ENCODE assay signal across 8 cellular contexts in genomic region chr11:122983438-122984185, GRCh38. TPM values are rescaled to one million over a fixed set of nuclear protein-coding genes. Genes with fewer than 3 reads are reported as not detected.
DNase-seq lines count a peak whose midpoint lies in the region; ATAC-seq and TF ChIP-seq lines count a peak whose summit lies in the region.

No MANE protein-coding gene starts in this region.

- ATAC-seq in CD4-positive, alpha-beta T cell (ENCODE audit: poor library complexity): no peak
- ATAC-seq in HG02588 (IDR thresholded peaks at IDR 0.05; ENCODE audit: unreplicated experiment) (no peak), HG03108 (IDR thresholded peaks at IDR 0.05; ENCODE audit: unreplicated experiment) (no peak)

- H3K4me3 ChIP-seq in ectodermal cell (ENCODE audit: insufficient read depth, low read depth, low read length): peak overlapping the region; percentile 55
- peak overlapping the region in 1 of 2 donors; percentile 40 for H3K4me3 ChIP-seq in neuronal stem cell (ENCODE audit: low read length in 2 of 2)
- H3K4me3 ChIP-seq in HAP-1: no peak overlapping the region

- H2BK12ac ChIP-seq in neuronal stem cell (ENCODE audit: low read length): no peak overlapping the region

- H3K36me3 Mint-ChIP-seq in CD4-positive, alpha-beta T cell (ENCODE audit: low read depth): no peaks in the 10 kb centered on the region

- no peak overlapping the region for H4K8ac ChIP-seq in neuronal stem cell (ENCODE audit: low read depth, low read length)

- no peak overlapping the region for H3K18ac ChIP-seq in neuronal stem cell (ENCODE audit: low read length)

- peak overlapping the region; percentile 55 for H3K9ac ChIP-seq in neuronal stem cell (ENCODE audit: low read depth, low read length, poor library complexity)

- intact Hi-C loops in CD4-positive, alpha-beta T cell (cut with DNase I, micrococcal nuclease): no loop called here
- intact Hi-C loops in posterior cingulate gyrus (cut with DNase I): no loop called here

- no peaks in the 10 kb centered on the region for H3K9me3 ChIP-seq in CD4-positive, alpha-beta T cell (ENCODE audit: control insufficient read depth, low read length)
- H3K9me3 ChIP-seq in ectodermal cell (ENCODE audit: control insufficient read depth, low read length): no peaks in the 10 kb centered on the region
- H3K9me3 ChIP-seq in neuronal stem cell (replicated peaks in 1 of 2; ENCODE audit: control insufficient read depth in 2 of 2, insufficient read depth in 1 of 2, low read depth in 1 of 2, low read length in 2 of 2): peaks cover 0 to 4% of the 10 kb centered on the region in 2 donors
- H3K9me3 ChIP-seq in HAP-1: no peaks in the 10 kb centered on the region; the same call in 1 of the 2 replicates

- H2BK15ac ChIP-seq in neuronal stem cell (ENCODE audit: low read length): no peak overlapping the region

- CTCF ChIA-PET in CD4-positive, alpha-beta T cell (lab: Charles Lee): no interaction called here

- H3K4me1 ChIP-seq in ectodermal cell (ENCODE audit: control insufficient read depth, insufficient read depth, low read length) (peaks cover 28% of the 10 kb centered on the region), neuronal stem cell (ENCODE audit: control insufficient read depth in 2 of 2, insufficient read depth in 1 of 2, low read depth in 1 of 2, low read length in 2 of 2) (peaks cover 0 to 7% of the 10 kb centered on the region in 2 donors), HAP-1 (no peaks in the 10 kb centered on the region)

- peak overlapping the region; percentile 98 for H2AFZ ChIP-seq in neuronal stem cell (ENCODE audit: low read length)

- H3K27me3 Mint-ChIP-seq in CD4-positive, alpha-beta T cell: peaks cover 90% of the 10 kb centered on the region

- H3K4me1 Mint-ChIP-seq in CD4-positive, alpha-beta T cell (ENCODE audit: low read depth): peaks cover 38% of the 10 kb centered on the region

- no peak overlapping the region for H2AK5ac ChIP-seq in neuronal stem cell (ENCODE audit: low read depth, low read length)

- peak overlapping the region; percentile 67 for H3K23ac ChIP-seq in neuronal stem cell (ENCODE audit: low read depth, low read length, poor library complexity)

- H3K36me3 ChIP-seq in ectodermal cell (ENCODE audit: control insufficient read depth, insufficient read depth, low read length): no peaks in the 10 kb centered on the region
- no peaks in the 10 kb centered on the region for H3K36me3 ChIP-seq in neuronal stem cell (replicated peaks in 1 of 2; ENCODE audit: control insufficient read depth in 2 of 2, insufficient read depth in 2 of 2, low read length in 2 of 2)
- no peaks in the 10 kb centered on the region for H3K36me3 ChIP-seq in HAP-1 (replicated peaks)

- no peak for DNase-seq in CD4-positive, alpha-beta T cell
- DNase-seq in NCI-H2227 (lab: John Stamatoyannopoulos, UW; ENCODE audit: unreplicated experiment) (peak; percentile 59), neuronal stem cell (ENCODE audit: low spot score) (no peak), posterior cingulate gyrus (no peak), HAP-1 (ENCODE audit: low spot score in 2 of 2) (no peak)

- H3K9me3 Mint-ChIP-seq in CD4-positive, alpha-beta T cell: peaks cover 2% of the 10 kb centered on the region

- no peak overlapping the region for H3K27ac ChIP-seq in CD4-positive, alpha-beta T cell (ENCODE audit: low read depth, low read length)
- H3K27ac ChIP-seq in ectodermal cell (ENCODE audit: insufficient read depth, low read depth, low read length, poor library complexity, severe bottlenecking) (no peak overlapping the region), neuronal stem cell (replicated peaks; ENCODE audit: low read length) (no peak overlapping the region)

- no peak overlapping the region for H3K27ac Mint-ChIP-seq in CD4-positive, alpha-beta T cell

- no peak overlapping the region for H3K4ac ChIP-seq in neuronal stem cell (ENCODE audit: low read length)

- H4K91ac ChIP-seq in neuronal stem cell (ENCODE audit: low read depth, low read length, poor library complexity): no peak overlapping the region

- WGBS in ectodermal cell, 2 experiments: 9 to 12% methylated on average over 26 of the region's 26 CpGs
- 92 to 100% methylated on average over 1 of the region's 26 CpGs for WGBS in neuronal stem cell (ENCODE audit: extremely low coverage in 2 of 2, insufficient read length in 2 of 2, insufficient replicate concordance in 1 of 2), 2 donors

- H3K27me3 ChIP-seq in CD4-positive, alpha-beta T cell (ENCODE audit: control insufficient read depth, insufficient read depth, low read length): peaks cover 87% of the 10 kb centered on the region
- H3K27me3 ChIP-seq in ectodermal cell (ENCODE audit: control insufficient read depth, insufficient read depth, low read length, poor library complexity, severe bottlenecking) (peaks cover 92% of the 10 kb centered on the region), neuronal stem cell (ENCODE audit: control insufficient read depth in 3 of 3, insufficient read depth in 3 of 3, low read depth in 1 of 3, low read length in 3 of 3) (peaks cover 27 to 90% (median 65%) of the 10 kb centered on the region in 3 experiments), HAP-1 (ENCODE audit: low read depth) (peaks cover 75% of the 10 kb centered on the region)

- in situ Hi-C loops in HAP-1 (cut with MboI; ENCODE audit: low sequenced_read_pairs): no loop called here

- peak overlapping the region; percentile 85 for H3K4me3 Mint-ChIP-seq in CD4-positive, alpha-beta T cell

- H2BK5ac ChIP-seq in neuronal stem cell (ENCODE audit: low read length): peak overlapping the region; percentile 60

- no peak for TF ChIP-seq CTCF in CD4-positive, alpha-beta T cell (IDR thresholded peaks at IDR 0.05)

- peaks cover 1% of the 10 kb centered on the region for H3K79me1 ChIP-seq in neuronal stem cell (ENCODE audit: low read depth, low read length)

- no peak overlapping the region for H2BK120ac ChIP-seq in neuronal stem cell (ENCODE audit: low read depth, low read length)

- peak overlapping the region; percentile 98 for H3K4me2 ChIP-seq in neuronal stem cell (ENCODE audit: insufficient read depth, low read length, poor library complexity, severe bottlenecking)

- H3K14ac ChIP-seq in neuronal stem cell (ENCODE audit: low read length): peak overlapping the region; percentile 17

- POLR2A ChIA-PET in CD4-positive, alpha-beta T cell (lab: Charles Lee): no interaction called here

RNA-seq across cellular contexts. Expression of gene BSX, which starts 2.0 kb away (rescaled TPM):
- not detected for total RNA-seq in CD4-positive, alpha-beta T cell
- not detected for polyA plus RNA-seq in ectodermal cell (2013, experiment 1 of 4)
- not detected for polyA plus RNA-seq in ectodermal cell (2013, experiment 2 of 4)
- not detected for polyA plus RNA-seq in ectodermal cell (2013, experiment 3 of 4)
- polyA plus RNA-seq in ectodermal cell (2013, experiment 4 of 4): not detected
- not detected for polyA plus RNA-seq in neuronal stem cell (2013, experiment 1 of 2)
- not detected for polyA plus RNA-seq in neuronal stem cell (2013, experiment 2 of 2)
